2 cellular contexts compared by ENCODE assay signal in genomic region chr5:170273968-170274710, GRCh38.
A peak's percentile ranks its signal among the peaks of the same experiment; 100 is the strongest.
TF ChIP-seq lines count a peak whose summit lies in the region.

No MANE protein-coding gene starts in this region.

TF ChIP-seq in GM23338, 12 proteins besides CTCF, POLR2A, EP300 and RAD21:
- TF ChIP-seq EZH2phosphoT487 (IDR thresholded peaks at IDR 0.05; ENCODE audit: unreplicated experiment): no peak
- TF ChIP-seq, protein P1, sequence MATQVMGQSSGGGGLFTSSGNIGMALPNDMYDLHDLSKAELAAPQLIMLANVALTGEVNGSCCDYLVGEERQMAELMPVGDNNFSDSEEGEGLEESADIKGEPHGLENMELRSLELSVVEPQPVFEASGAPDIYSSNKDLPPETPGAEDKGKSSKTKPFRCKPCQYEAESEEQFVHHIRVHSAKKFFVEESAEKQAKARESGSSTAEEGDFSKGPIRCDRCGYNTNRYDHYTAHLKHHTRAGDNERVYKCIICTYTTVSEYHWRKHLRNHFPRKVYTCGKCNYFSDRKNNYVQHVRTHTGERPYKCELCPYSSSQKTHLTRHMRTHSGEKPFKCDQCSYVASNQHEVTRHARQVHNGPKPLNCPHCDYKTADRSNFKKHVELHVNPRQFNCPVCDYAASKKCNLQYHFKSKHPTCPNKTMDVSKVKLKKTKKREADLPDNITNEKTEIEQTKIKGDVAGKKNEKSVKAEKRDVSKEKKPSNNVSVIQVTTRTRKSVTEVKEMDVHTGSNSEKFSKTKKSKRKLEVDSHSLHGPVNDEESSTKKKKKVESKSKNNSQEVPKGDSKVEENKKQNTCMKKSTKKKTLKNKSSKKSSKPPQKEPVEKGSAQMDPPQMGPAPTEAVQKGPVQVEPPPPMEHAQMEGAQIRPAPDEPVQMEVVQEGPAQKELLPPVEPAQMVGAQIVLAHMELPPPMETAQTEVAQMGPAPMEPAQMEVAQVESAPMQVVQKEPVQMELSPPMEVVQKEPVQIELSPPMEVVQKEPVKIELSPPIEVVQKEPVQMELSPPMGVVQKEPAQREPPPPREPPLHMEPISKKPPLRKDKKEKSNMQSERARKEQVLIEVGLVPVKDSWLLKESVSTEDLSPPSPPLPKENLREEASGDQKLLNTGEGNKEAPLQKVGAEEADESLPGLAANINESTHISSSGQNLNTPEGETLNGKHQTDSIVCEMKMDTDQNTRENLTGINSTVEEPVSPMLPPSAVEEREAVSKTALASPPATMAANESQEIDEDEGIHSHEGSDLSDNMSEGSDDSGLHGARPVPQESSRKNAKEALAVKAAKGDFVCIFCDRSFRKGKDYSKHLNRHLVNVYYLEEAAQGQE (IDR thresholded peaks at IDR 0.05; ENCODE audit: unreplicated experiment): no peak
- TF ChIP-seq ZNF462 (CRISPR knock-in tag; IDR thresholded peaks at IDR 0.05): no peak
- no peak for TF ChIP-seq EZH2 (IDR thresholded peaks at IDR 0.05; ENCODE audit: low read depth, unreplicated experiment)

TF ChIP-seq in GM12878, 131 proteins besides CTCF, POLR2A, EP300 and RAD21:
- no peak for TF ChIP-seq SREBF1 (IDR thresholded peaks at IDR 0.05; ENCODE audit: low read length)
- peak; percentile 25; the same call in 1 of the 2 replicates for TF ChIP-seq SMC3 (IDR thresholded peaks at IDR 0.05; ENCODE audit: borderline replicate concordance, low read length)
